2 cellular contexts compared by ENCODE assay signal in the genomic region with DNA sequence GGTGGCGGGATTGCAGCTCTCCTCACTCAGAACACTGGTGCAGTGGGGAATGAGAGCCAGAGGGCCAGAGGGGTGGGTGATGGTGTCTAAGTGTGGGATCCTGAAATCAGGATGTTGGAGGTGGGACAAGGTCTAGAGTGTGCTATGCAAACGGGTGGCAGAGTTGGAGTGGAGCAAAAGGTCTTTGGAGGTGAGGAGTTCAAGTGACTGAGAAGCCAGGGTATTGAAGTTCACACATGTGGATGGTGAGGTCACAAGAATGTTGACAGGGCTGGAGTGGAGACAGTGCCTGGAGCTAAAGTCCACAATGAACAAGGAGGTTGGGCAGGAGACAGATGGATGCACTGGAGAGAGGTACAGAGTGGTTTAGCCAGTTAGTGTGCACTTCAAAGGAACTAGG.
TF ChIP-seq lines count a peak whose summit lies in the region.

No MANE protein-coding gene starts in this region.

TF ChIP-seq in HEK293, 187 proteins besides CTCF, POLR2A, EP300 and RAD21:
- no peak for TF ChIP-seq ZNF148 (tag by site-specific recombination; IDR thresholded peaks at IDR 0.05; ENCODE audit: borderline replicate concordance)
- no peak for TF ChIP-seq ZNF311 (tag by site-specific recombination; IDR thresholded peaks at IDR 0.05; ENCODE audit: borderline replicate concordance)
- 0 out of 2 replicates have a peak, but pooled peaks have one; percentile 24 for TF ChIP-seq ZNF600 (tag by site-specific recombination; IDR thresholded peaks at IDR 0.05)
- TF ChIP-seq, protein P1, sequence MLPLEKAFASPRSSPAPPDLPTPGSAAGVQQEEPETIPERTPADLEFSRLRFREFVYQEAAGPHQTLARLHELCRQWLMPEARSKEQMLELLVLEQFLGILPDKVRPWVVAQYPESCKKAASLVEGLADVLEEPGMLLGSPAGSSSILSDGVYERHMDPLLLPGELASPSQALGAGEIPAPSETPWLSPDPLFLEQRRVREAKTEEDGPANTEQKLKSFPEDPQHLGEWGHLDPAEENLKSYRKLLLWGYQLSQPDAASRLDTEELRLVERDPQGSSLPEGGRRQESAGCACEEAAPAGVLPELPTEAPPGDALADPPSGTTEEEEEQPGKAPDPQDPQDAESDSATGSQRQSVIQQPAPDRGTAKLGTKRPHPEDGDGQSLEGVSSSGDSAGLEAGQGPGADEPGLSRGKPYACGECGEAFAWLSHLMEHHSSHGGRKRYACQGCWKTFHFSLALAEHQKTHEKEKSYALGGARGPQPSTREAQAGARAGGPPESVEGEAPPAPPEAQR (tag by site-specific recombination; IDR thresholded peaks at IDR 0.05): no peak

TF ChIP-seq in K562, 482 proteins besides CTCF, POLR2A, EP300 and RAD21:
- TF ChIP-seq WHSC1 (IDR thresholded peaks at IDR 0.05; ENCODE audit: low read length) (no peak), HNRNPK (IDR thresholded peaks at IDR 0.05; ENCODE audit: low read depth, low read length, poor library complexity, severe bottlenecking) (no peak), THRA (IDR thresholded peaks at IDR 0.05) (no peak), BCOR (IDR thresholded peaks at IDR 0.05) (no peak), ESRRB (CRISPR knock-in tag; IDR thresholded peaks at IDR 0.05; ENCODE audit: borderline replicate concordance) (no peak), PTRF (tag; IDR thresholded peaks at IDR 0.05) (no peak), ZNF165 (CRISPR knock-in tag; IDR thresholded peaks at IDR 0.05; ENCODE audit: borderline replicate concordance) (no peak), TOE1 (IDR thresholded peaks at IDR 0.05; ENCODE audit: borderline replicate concordance) (no peak), TOE1 (CRISPR knock-in tag; IDR thresholded peaks at IDR 0.05; ENCODE audit: borderline replicate concordance, low read depth) (no peak), HMBOX1 (IDR thresholded peaks at IDR 0.05) (no peak), FOXP1 (CRISPR knock-in tag; IDR thresholded peaks at IDR 0.05) (no peak), TCF7L2 (IDR thresholded peaks at IDR 0.05; ENCODE audit: low read depth, low read length) (no peak), ZBTB8A (IDR thresholded peaks at IDR 0.05; ENCODE audit: partially characterized antibody) (no peak), EP400 (IDR thresholded peaks at IDR 0.05) (no peak), HIVEP1 (CRISPR knock-in tag; IDR thresholded peaks at IDR 0.05) (no peak)
- TF ChIP-seq, protein P2, sequence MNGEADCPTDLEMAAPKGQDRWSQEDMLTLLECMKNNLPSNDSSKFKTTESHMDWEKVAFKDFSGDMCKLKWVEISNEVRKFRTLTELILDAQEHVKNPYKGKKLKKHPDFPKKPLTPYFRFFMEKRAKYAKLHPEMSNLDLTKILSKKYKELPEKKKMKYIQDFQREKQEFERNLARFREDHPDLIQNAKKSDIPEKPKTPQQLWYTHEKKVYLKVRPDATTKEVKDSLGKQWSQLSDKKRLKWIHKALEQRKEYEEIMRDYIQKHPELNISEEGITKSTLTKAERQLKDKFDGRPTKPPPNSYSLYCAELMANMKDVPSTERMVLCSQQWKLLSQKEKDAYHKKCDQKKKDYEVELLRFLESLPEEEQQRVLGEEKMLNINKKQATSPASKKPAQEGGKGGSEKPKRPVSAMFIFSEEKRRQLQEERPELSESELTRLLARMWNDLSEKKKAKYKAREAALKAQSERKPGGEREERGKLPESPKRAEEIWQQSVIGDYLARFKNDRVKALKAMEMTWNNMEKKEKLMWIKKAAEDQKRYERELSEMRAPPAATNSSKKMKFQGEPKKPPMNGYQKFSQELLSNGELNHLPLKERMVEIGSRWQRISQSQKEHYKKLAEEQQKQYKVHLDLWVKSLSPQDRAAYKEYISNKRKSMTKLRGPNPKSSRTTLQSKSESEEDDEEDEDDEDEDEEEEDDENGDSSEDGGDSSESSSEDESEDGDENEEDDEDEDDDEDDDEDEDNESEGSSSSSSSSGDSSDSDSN (IDR thresholded peaks at IDR 0.05; ENCODE audit: borderline replicate concordance in 1 of 2, low read depth in 2 of 2, low read length in 2 of 2): no peak
- TF ChIP-seq, protein P3, sequence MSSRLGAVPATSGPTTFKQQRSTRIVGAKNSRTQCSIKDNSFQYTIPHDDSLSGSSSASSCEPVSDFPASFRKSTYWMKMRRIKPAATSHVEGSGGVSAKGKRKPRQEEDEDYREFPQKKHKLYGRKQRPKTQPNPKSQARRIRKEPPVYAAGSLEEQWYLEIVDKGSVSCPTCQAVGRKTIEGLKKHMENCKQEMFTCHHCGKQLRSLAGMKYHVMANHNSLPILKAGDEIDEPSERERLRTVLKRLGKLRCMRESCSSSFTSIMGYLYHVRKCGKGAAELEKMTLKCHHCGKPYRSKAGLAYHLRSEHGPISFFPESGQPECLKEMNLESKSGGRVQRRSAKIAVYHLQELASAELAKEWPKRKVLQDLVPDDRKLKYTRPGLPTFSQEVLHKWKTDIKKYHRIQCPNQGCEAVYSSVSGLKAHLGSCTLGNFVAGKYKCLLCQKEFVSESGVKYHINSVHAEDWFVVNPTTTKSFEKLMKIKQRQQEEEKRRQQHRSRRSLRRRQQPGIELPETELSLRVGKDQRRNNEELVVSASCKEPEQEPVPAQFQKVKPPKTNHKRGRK (tag; IDR thresholded peaks at IDR 0.05): no peak
